In the genomic region with DNA sequence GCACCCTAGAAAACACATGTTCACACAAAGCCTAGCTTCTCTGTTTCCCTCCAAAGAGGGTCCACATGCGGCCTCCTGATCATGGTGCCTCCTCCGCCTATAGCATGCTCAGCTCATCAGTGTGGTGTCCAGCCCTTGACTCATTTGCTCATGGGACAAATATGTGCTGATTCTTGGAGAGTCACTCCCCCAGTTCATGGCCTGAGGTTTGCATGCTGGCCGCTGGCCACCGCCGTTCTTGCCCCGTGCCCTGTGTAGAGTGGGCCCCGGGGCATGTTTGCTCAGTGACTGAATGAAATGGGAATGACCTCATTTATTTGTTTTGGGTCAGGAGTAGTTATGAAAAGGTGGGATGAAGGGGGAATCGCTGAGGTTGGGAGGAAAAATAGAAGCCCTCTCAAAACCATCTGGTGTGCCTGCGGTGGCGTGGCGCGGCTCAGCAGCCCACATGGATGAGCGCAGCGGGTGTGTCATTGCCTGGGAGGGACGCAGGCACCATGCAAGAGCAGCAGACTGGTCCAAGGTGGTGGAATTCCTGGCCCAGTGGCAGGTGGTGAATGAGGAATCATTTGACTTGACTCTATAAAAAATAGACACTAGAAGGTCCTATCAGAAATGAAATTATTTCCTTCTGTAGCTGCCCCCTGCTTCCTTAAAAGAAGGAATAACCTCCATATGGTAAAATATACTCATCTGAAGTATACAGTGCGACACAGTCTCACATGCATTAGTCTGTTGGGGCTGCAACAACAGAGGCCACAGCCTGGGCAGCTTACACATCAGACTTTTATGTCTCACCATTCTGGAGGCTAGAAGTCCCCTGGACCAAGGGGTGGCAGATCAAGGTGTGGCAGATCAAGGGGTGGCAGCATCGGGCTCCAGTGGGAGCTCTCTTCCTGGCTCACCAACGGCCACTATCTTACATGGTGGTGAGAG, we compare ENCODE assay signal across 8 cellular contexts. TPM values are rescaled to one million over a fixed set of nuclear protein-coding genes. Genes with fewer than 3 reads are reported as not detected.
A peak's percentile ranks its signal among the peaks of the same experiment; 100 is the strongest.
DNase-seq lines count a peak whose midpoint lies in the region; ATAC-seq and TF ChIP-seq lines count a peak whose summit lies in the region.

No MANE protein-coding gene starts in this region.

- POLR2A ChIA-PET in CD8-positive, alpha-beta T cell (lab: Charles Lee): no interaction called here

- peak; percentile 98 for DNase-seq in H4 (ENCODE audit: low spot score)
- peak; percentile 28 for DNase-seq in NCI-H774 (lab: John Stamatoyannopoulos, UW)
- no peak for DNase-seq in endothelial cell (ENCODE audit: low spot score)
- peak; percentile 87 for DNase-seq in skeletal muscle cell (ENCODE audit: low read depth)
- no peak for DNase-seq in CD8-positive, alpha-beta T cell
- DNase-seq in stimulated activated CD4-positive, alpha-beta T cell treated with anti-CD3 and anti-CD28 coated beads, Interleukin-2, amount 100 ng/mL, for 24 hours: no peak
- no peak for DNase-seq in testis
- DNase-seq in spleen: no peak

- TF ChIP-seq CTCF in endothelial cell (IDR thresholded peaks at IDR 0.05; ENCODE audit: unreplicated experiment) (no peak), testis (IDR thresholded peaks at IDR 0.05) (no peak), spleen (IDR thresholded peaks at IDR 0.05 in 8 of 11, conservative IDR thresholded peaks at IDR 0.05 in 3 of 11) (no peak)
- no peak for TF ChIP-seq CTCF in CD8-positive, alpha-beta T cell (IDR thresholded peaks at IDR 0.05)

- H3K27me3 Mint-ChIP-seq in endothelial cell (ENCODE audit: unreplicated experiment): peaks cover 2% of the 10 kb centered on the region
- peaks cover 15% of the 10 kb centered on the region for H3K27me3 Mint-ChIP-seq in CD8-positive, alpha-beta T cell (ENCODE audit: low read depth)

- no peaks in the 10 kb centered on the region for H3K9me3 Mint-ChIP-seq in endothelial cell (ENCODE audit: unreplicated experiment)
- no peaks in the 10 kb centered on the region for H3K9me3 Mint-ChIP-seq in CD8-positive, alpha-beta T cell

- H3K4me3 ChIP-seq in skeletal muscle cell (ENCODE audit: low read depth, low read length): no peak overlapping the region
- H3K4me3 ChIP-seq in CD8-positive, alpha-beta T cell (ENCODE audit: low read depth, low read length): no peak overlapping the region
- no peak overlapping the region for H3K4me3 ChIP-seq in testis
- H3K4me3 ChIP-seq in spleen: no peak overlapping the region

- no peaks in the 10 kb centered on the region for H3K27me3 ChIP-seq in CD8-positive, alpha-beta T cell (ENCODE audit: insufficient read depth, low read length)
- H3K27me3 ChIP-seq in testis (no peaks in the 10 kb centered on the region), spleen (replicated peaks in 1 of 7) (peaks cover 0 to 34% (median 0%) of the 10 kb centered on the region in 7 donors)

- ATAC-seq in CD8-positive, alpha-beta T cell: no peak

- intact Hi-C loops in CD8-positive, alpha-beta T cell (cut with DNase I, micrococcal nuclease): no loop called here
- intact Hi-C loops in testis (cut with DNase I; ENCODE audit: low total_unique reads): no loop called here
- intact Hi-C loops in spleen (cut with DNase I; ENCODE audit: low total_unique reads): no loop called here

- H3K9me3 ChIP-seq in CD8-positive, alpha-beta T cell (ENCODE audit: low read length): no peaks in the 10 kb centered on the region
- H3K9me3 ChIP-seq in testis (no peaks in the 10 kb centered on the region), spleen (peaks cover 0 to 6% (median 0%) of the 10 kb centered on the region in 8 donors)

- H3K36me3 ChIP-seq in CD8-positive, alpha-beta T cell (ENCODE audit: insufficient read depth, low read length): no peaks in the 10 kb centered on the region
- no peaks in the 10 kb centered on the region for H3K36me3 ChIP-seq in testis (ENCODE audit: low read depth, missing control alignments)
- H3K36me3 ChIP-seq in spleen: peaks cover 0 to 99% (median 3%) of the 10 kb centered on the region in 6 donors

- TF ChIP-seq POLR2A in testis (IDR thresholded peaks at IDR 0.05) (no peak), spleen (IDR thresholded peaks at IDR 0.05) (no peak)

- 82 to 86% methylated on average over 18 of the region's 18 CpGs for WGBS in testis, 2 donors
- 72 to 94% (median 86%) methylated on average over 18 of the region's 18 CpGs for WGBS in spleen, 5 donors

- CTCF ChIA-PET in CD8-positive, alpha-beta T cell (lab: Charles Lee): no interaction called here

- no peaks in the 10 kb centered on the region for H3K4me1 Mint-ChIP-seq in endothelial cell (ENCODE audit: unreplicated experiment)
- no peaks in the 10 kb centered on the region for H3K4me1 Mint-ChIP-seq in CD8-positive, alpha-beta T cell (ENCODE audit: low read depth)

- H3K27ac ChIP-seq in CD8-positive, alpha-beta T cell (ENCODE audit: low read depth, low read length): no peak overlapping the region
- H3K27ac ChIP-seq in testis: no peak overlapping the region
- H3K27ac ChIP-seq in spleen: no peak overlapping the region

- no peak overlapping the region for H3K4me3 Mint-ChIP-seq in endothelial cell (ENCODE audit: unreplicated experiment)
- H3K4me3 Mint-ChIP-seq in CD8-positive, alpha-beta T cell: no peak overlapping the region

- H3K36me3 Mint-ChIP-seq in endothelial cell (ENCODE audit: low read depth, unreplicated experiment): no peaks in the 10 kb centered on the region
- H3K36me3 Mint-ChIP-seq in CD8-positive, alpha-beta T cell: no peaks in the 10 kb centered on the region

- H3K4me1 ChIP-seq in CD8-positive, alpha-beta T cell (ENCODE audit: insufficient read depth, low read length): no peaks in the 10 kb centered on the region
- H3K4me1 ChIP-seq in testis (peaks cover 5% of the 10 kb centered on the region), spleen (peaks cover 0 to 13% (median 3%) of the 10 kb centered on the region in 6 donors)

- H3K27ac Mint-ChIP-seq in endothelial cell (ENCODE audit: unreplicated experiment): peak overlapping the region; percentile 36
- no peak overlapping the region for H3K27ac Mint-ChIP-seq in CD8-positive, alpha-beta T cell

RNA-seq across cellular contexts. Expression of a gene that starts 31.7 kb away (rescaled TPM):
- total RNA-seq in H4 (2014; rRNA removed; shearing (Covaris generic)): 5.7 and 10.3 TPM in 2 replicates
- total RNA-seq in endothelial cell (ENCODE audit: unreplicated experiment) (0.54 TPM), testis (10 to 100 TPM; 47.7 to 59.6 TPM), spleen (100 to 1,000 TPM in 3 of 7 donors, 10 to 100 TPM in 4; 38.5 to 271 (median 92.8) TPM)
- 1 to 10 TPM in 1 of 2 experiments, under 1 TPM in 1; 1.00 to 1.7 TPM for total RNA-seq in CD8-positive, alpha-beta T cell
- polyA plus RNA-seq in testis (ENCODE audit: insufficient read depth, low read depth, low replicate concordance) (48.8 TPM), spleen (10 to 100 TPM in 1 of 3 donors, 1 to 10 TPM in 2; 7.9 to 12.3 (median 9.3) TPM)

Comparison
In these comparisons a context has a peak if more than half of its experiments do, and no peak if none do; other contexts are left out.
1. DNase-seq: peak in H4 (single experiment), NCI-H774 (single experiment) and skeletal muscle cell (single experiment); none in endothelial cell (single experiment), CD8-positive, alpha-beta T cell (0 of 7), stimulated activated CD4-positive, alpha-beta T cell treated with anti-CD3 and anti-CD28 coated beads, Interleukin-2, amount 100 ng/mL, for 24 hours (0 of 2), testis (single experiment) and spleen (single experiment).